In the genomic region with DNA sequence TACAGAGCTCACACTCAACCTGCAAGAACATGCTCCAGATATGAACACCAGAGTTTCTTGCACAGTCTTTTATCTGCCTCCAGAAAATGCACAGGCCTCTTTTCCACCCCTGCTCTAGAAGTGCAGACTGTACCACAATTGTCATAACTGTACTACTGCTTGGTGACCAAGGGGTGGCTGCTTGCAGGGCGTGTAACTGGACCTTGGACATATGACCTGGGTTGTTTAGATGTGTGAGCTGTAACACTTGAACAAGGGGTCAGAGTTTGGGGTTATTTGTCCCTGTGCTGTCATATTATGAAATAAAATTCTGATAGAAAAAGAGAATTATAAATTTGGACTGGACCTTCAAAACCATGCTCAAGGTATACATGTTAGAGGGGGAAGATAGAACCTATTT, we compare ENCODE assay signal across 31 cellular contexts.
"Had no signal": no experiment of that assay in that cellular context is flagged by ENCODE, and none has a peak within 500 bp of the region (broad histone marks: within the 10 kb centered on the region; RNA-seq: fewer than 3 reads in every experiment).

No MANE protein-coding gene starts in this region.

- DNase-seq: activated CD4-positive, alpha-beta memory T cell treated with anti-CD3 and anti-CD28 coated beads for 36 hours; activated CD4-positive, alpha-beta T cell treated with anti-CD3 and anti-CD28 coated beads for 36 hours; activated CD4-positive, alpha-beta T cell treated with anti-CD3 and anti-CD28 coated beads, Interleukin-2, amount 10 ng/mL, durations not matched to agents 24 days and 14 days; activated CD4-positive, CD25-positive, alpha-beta regulatory T cell; activated CD4-positive, CD25-positive, alpha-beta regulatory T cell treated with anti-CD3 and anti-CD28 coated beads, Interleukin-2, amount 50 U/mL, for 72 hours; activated CD8-positive, alpha-beta memory T cell treated with anti-CD3 and anti-CD28 coated beads, Interleukin-2, amount 10 ng/mL, durations not matched to agents 7 days and 5 days; activated CD8-positive, alpha-beta memory T cell treated with anti-CD3 and anti-CD28 coated beads, Interleukin-2, amount 50 U/mL, for 4 hours; activated CD8-positive, alpha-beta T cell treated with anti-CD3 and anti-CD28 coated beads, Interleukin-2, amount 10 ng/mL, durations not matched to agents 7 days and 5 days; activated gamma-delta T cell; activated naive CD4-positive, alpha-beta T cell; activated naive CD4-positive, alpha-beta T cell treated with anti-CD3 and anti-CD28 coated beads, Interleukin-2, amount 10 ng/mL, durations not matched to agents 7 days and 5 days; activated naive CD8-positive, alpha-beta T cell treated with anti-CD3 and anti-CD28 coated beads, Interleukin-2, amount 10 ng/mL, durations not matched to agents 7 days and 5 days; activated T-cell treated with anti-CD3 and anti-CD28 coated beads, Interleukin-2, amount 50 U/mL, for 24 hours; activated T-cell treated with anti-CD3 and anti-CD28 coated beads, Interleukin-2, amount 50 U/mL, for 72 hours; central memory CD4-positive, alpha-beta T cell; cerebellar nuclear complex; colonic mucosa; effector CD8-positive, alpha-beta T cell; esophagus squamous epithelium; foreskin fibroblast; head of caudate nucleus; T-helper 2 cell had no signal

- H3K27ac Mint-ChIP-seq: activated CD4-positive, alpha-beta memory T cell treated with anti-CD3 and anti-CD28 coated beads for 36 hours; activated CD4-positive, alpha-beta T cell treated with anti-CD3 and anti-CD28 coated beads for 36 hours; activated CD4-positive, alpha-beta T cell treated with anti-CD3 and anti-CD28 coated beads, Interleukin-2, amount 10 ng/mL, durations not matched to agents 24 days and 14 days; activated CD8-positive, alpha-beta memory T cell treated with anti-CD3 and anti-CD28 coated beads, Interleukin-2, amount 10 ng/mL, durations not matched to agents 7 days and 5 days; activated CD8-positive, alpha-beta T cell treated with anti-CD3 and anti-CD28 coated beads, Interleukin-2, amount 10 ng/mL, durations not matched to agents 7 days and 5 days; activated naive CD4-positive, alpha-beta T cell treated with anti-CD3 and anti-CD28 coated beads, Interleukin-2, amount 10 ng/mL, durations not matched to agents 7 days and 5 days; activated naive CD4-positive, alpha-beta T cell treated with anti-CD3 and anti-CD28 coated beads, Interleukin-2, amount 50 U/mL, for 72 hours; activated naive CD8-positive, alpha-beta T cell treated with anti-CD3 and anti-CD28 coated beads, Interleukin-2, amount 10 ng/mL, durations not matched to agents 7 days and 5 days; activated T-cell treated with anti-CD3 and anti-CD28 coated beads, Interleukin-2, amount 50 U/mL, for 24 hours; activated T-cell treated with anti-CD3 and anti-CD28 coated beads, Interleukin-2, amount 50 U/mL, for 72 hours; brain had no signal

- H3K4me3 Mint-ChIP-seq: activated CD4-positive, alpha-beta memory T cell treated with anti-CD3 and anti-CD28 coated beads for 36 hours; activated CD4-positive, alpha-beta T cell treated with anti-CD3 and anti-CD28 coated beads for 36 hours; activated CD4-positive, alpha-beta T cell treated with anti-CD3 and anti-CD28 coated beads, Interleukin-2, amount 10 ng/mL, durations not matched to agents 24 days and 14 days; activated CD8-positive, alpha-beta memory T cell treated with anti-CD3 and anti-CD28 coated beads, Interleukin-2, amount 10 ng/mL, durations not matched to agents 7 days and 5 days; activated CD8-positive, alpha-beta T cell treated with anti-CD3 and anti-CD28 coated beads, Interleukin-2, amount 10 ng/mL, durations not matched to agents 7 days and 5 days; activated naive CD4-positive, alpha-beta T cell treated with anti-CD3 and anti-CD28 coated beads, Interleukin-2, amount 10 ng/mL, durations not matched to agents 7 days and 5 days; activated naive CD8-positive, alpha-beta T cell treated with anti-CD3 and anti-CD28 coated beads, Interleukin-2, amount 10 ng/mL, durations not matched to agents 7 days and 5 days; activated T-cell treated with anti-CD3 and anti-CD28 coated beads, Interleukin-2, amount 50 U/mL, for 24 hours; activated T-cell treated with anti-CD3 and anti-CD28 coated beads, Interleukin-2, amount 50 U/mL, for 72 hours; brain had no signal

- H3K36me3 ChIP-seq: ascending aorta, breast epithelium, cardiac muscle cell, colonic mucosa, esophagus squamous epithelium had no signal

- ATAC-seq: activated CD4-positive, alpha-beta T cell treated with anti-CD3 and anti-CD28 coated beads for 36 hours; activated CD8-positive, alpha-beta memory T cell treated with anti-CD3 and anti-CD28 coated beads, Interleukin-2, amount 10 ng/mL, durations not matched to agents 7 days and 5 days; activated CD8-positive, alpha-beta T cell treated with anti-CD3 and anti-CD28 coated beads, Interleukin-2, amount 10 ng/mL, durations not matched to agents 7 days and 5 days; activated naive CD4-positive, alpha-beta T cell treated with anti-CD3 and anti-CD28 coated beads, Interleukin-2, amount 50 U/mL, for 72 hours; activated T-cell treated with anti-CD3 and anti-CD28 coated beads, Interleukin-2, amount 50 U/mL, for 72 hours had no signal

- H3K9me3 Mint-ChIP-seq: activated CD4-positive, alpha-beta memory T cell treated with anti-CD3 and anti-CD28 coated beads for 36 hours; activated CD4-positive, alpha-beta T cell treated with anti-CD3 and anti-CD28 coated beads, Interleukin-2, amount 10 ng/mL, durations not matched to agents 24 days and 14 days; activated naive CD4-positive, alpha-beta T cell treated with anti-CD3 and anti-CD28 coated beads, Interleukin-2, amount 10 ng/mL, durations not matched to agents 7 days and 5 days; activated naive CD8-positive, alpha-beta T cell treated with anti-CD3 and anti-CD28 coated beads, Interleukin-2, amount 10 ng/mL, durations not matched to agents 7 days and 5 days; activated T-cell treated with anti-CD3 and anti-CD28 coated beads, Interleukin-2, amount 50 U/mL, for 24 hours; brain had no signal

- H3K27ac ChIP-seq: ascending aorta, breast epithelium, cardiac muscle cell, colonic mucosa, epithelial cell of prostate, esophagus squamous epithelium had no signal

- H3K27me3 ChIP-seq: ascending aorta, breast epithelium, cardiac muscle cell, colonic mucosa, esophagus squamous epithelium had no signal

- H3K4me1 ChIP-seq: ascending aorta, breast epithelium, colonic mucosa, esophagus squamous epithelium had no signal

- H3K9me3 ChIP-seq: ascending aorta, breast epithelium, colonic mucosa, esophagus squamous epithelium had no signal

- H3K36me3 Mint-ChIP-seq: activated CD4-positive, alpha-beta memory T cell treated with anti-CD3 and anti-CD28 coated beads for 36 hours; activated CD8-positive, alpha-beta memory T cell treated with anti-CD3 and anti-CD28 coated beads, Interleukin-2, amount 10 ng/mL, durations not matched to agents 7 days and 5 days; activated naive CD4-positive, alpha-beta T cell treated with anti-CD3 and anti-CD28 coated beads, Interleukin-2, amount 10 ng/mL, durations not matched to agents 7 days and 5 days; activated naive CD4-positive, alpha-beta T cell treated with anti-CD3 and anti-CD28 coated beads, Interleukin-2, amount 50 U/mL, for 72 hours; activated naive CD8-positive, alpha-beta T cell treated with anti-CD3 and anti-CD28 coated beads, Interleukin-2, amount 10 ng/mL, durations not matched to agents 7 days and 5 days; brain had no signal

- H3K27me3 Mint-ChIP-seq: activated CD4-positive, alpha-beta memory T cell treated with anti-CD3 and anti-CD28 coated beads for 36 hours; activated CD4-positive, alpha-beta T cell treated with anti-CD3 and anti-CD28 coated beads for 36 hours; activated CD4-positive, alpha-beta T cell treated with anti-CD3 and anti-CD28 coated beads, Interleukin-2, amount 10 ng/mL, durations not matched to agents 24 days and 14 days; activated CD8-positive, alpha-beta memory T cell treated with anti-CD3 and anti-CD28 coated beads, Interleukin-2, amount 10 ng/mL, durations not matched to agents 7 days and 5 days; activated naive CD4-positive, alpha-beta T cell treated with anti-CD3 and anti-CD28 coated beads, Interleukin-2, amount 10 ng/mL, durations not matched to agents 7 days and 5 days; activated naive CD8-positive, alpha-beta T cell treated with anti-CD3 and anti-CD28 coated beads, Interleukin-2, amount 10 ng/mL, durations not matched to agents 7 days and 5 days; activated T-cell treated with anti-CD3 and anti-CD28 coated beads, Interleukin-2, amount 50 U/mL, for 24 hours had no signal

- H3K4me3 ChIP-seq: ascending aorta, breast epithelium, cardiac muscle cell, colonic mucosa, esophagus squamous epithelium had no signal

- H3K4me1 Mint-ChIP-seq: activated CD4-positive, alpha-beta T cell treated with anti-CD3 and anti-CD28 coated beads for 36 hours; activated CD4-positive, alpha-beta T cell treated with anti-CD3 and anti-CD28 coated beads, Interleukin-2, amount 10 ng/mL, durations not matched to agents 24 days and 14 days; activated CD8-positive, alpha-beta memory T cell treated with anti-CD3 and anti-CD28 coated beads, Interleukin-2, amount 10 ng/mL, durations not matched to agents 7 days and 5 days; activated naive CD4-positive, alpha-beta T cell treated with anti-CD3 and anti-CD28 coated beads, Interleukin-2, amount 10 ng/mL, durations not matched to agents 7 days and 5 days; activated naive CD8-positive, alpha-beta T cell treated with anti-CD3 and anti-CD28 coated beads, Interleukin-2, amount 10 ng/mL, durations not matched to agents 7 days and 5 days; brain had no signal

- FAIRE-seq: endometrium, endothelial cell of umbilical vein, frontal cortex had no signal
